ENCODE assay signal across 8 cellular contexts in the genomic region with DNA sequence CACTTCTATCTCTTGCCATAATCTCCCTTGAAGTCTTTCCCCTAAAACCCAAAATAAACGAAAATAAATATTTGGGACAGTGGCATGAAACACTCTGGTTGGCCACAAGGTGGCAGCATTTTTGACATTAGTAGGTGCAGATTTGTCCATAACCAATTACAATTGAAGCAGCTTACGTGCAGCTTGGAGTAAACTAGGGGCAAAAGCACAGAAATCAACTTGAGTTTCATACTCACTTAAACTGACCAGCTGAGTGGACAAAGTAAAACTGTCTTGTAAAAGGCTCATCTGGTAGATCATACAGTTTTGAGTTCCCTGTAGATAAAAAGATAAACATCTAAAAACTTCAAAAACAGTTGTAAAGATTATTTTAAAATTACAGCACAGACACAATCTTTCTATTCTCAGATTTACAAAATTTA. TPM values are rescaled to one million over a fixed set of nuclear protein-coding genes. Genes with fewer than 3 reads are reported as not detected.
DNase-seq lines count a peak whose midpoint lies in the region; ATAC-seq and TF ChIP-seq lines count a peak whose summit lies in the region.

No MANE protein-coding gene starts in this region.

- no peaks in the 10 kb centered on the region for H3K9me3 ChIP-seq in CD4-positive, alpha-beta memory T cell (ENCODE audit: control insufficient read depth in 1 of 2, low read length in 2 of 2)
- no peaks in the 10 kb centered on the region for H3K9me3 ChIP-seq in HCT116 (ENCODE audit: control insufficient read depth in 1 of 2, insufficient read depth in 1 of 2, low read depth in 1 of 2, low read length in 2 of 2)
- no peaks in the 10 kb centered on the region for H3K9me3 ChIP-seq in neural progenitor cell (ENCODE audit: low read depth)

- no peaks in the 10 kb centered on the region for H3F3A ChIP-seq in neural progenitor cell (ENCODE audit: low read depth)

- peak; percentile 40 to 57 (median 53) for DNase-seq in CD4-positive, alpha-beta memory T cell
- DNase-seq in HCT116 (ENCODE audit: low read depth, low spot score) (peak; percentile 55), NCI-H748 (lab: John Stamatoyannopoulos, UW; ENCODE audit: unreplicated experiment) (peak; percentile 74), fibroblast of gingiva (ENCODE audit: low read depth) (peak; percentile 61), neural progenitor cell (ENCODE audit: low spot score) (peak; percentile 77)
- peak; percentile 13 to 35 for DNase-seq in activated CD4-positive, alpha-beta T cell treated with anti-CD3 and anti-CD28 coated beads, Interleukin-2, amount 50 U/mL, for 48 hours

- peak; percentile 52 for TF ChIP-seq RAD21 in HCT116 (IDR thresholded peaks at IDR 0.05; ENCODE audit: low read depth)

- POLR2A ChIA-PET in CD4-positive, alpha-beta memory T cell (lab: Charles Lee; ENCODE audit: partially characterized antibody) = interaction anchor here (1.0 kb wide), 1 partner anchor 77 kb away, joined by 4 read pairs; no protein-coding TSS in a partner anchor
- POLR2A ChIA-PET in HCT116 (lab: Charles Lee) = no interaction called here

- no TSS peak for BruUV-seq in HCT116 (replicated peaks; lab: Mats Ljungman, UMichigan)

- no peaks in the 10 kb centered on the region for H3K9me3 Mint-ChIP-seq in CD4-positive, alpha-beta memory T cell
- no peaks in the 10 kb centered on the region for H3K9me3 Mint-ChIP-seq in neural progenitor cell

- H3K36me3 ChIP-seq in CD4-positive, alpha-beta memory T cell (ENCODE audit: insufficient read depth, low read length) = peaks cover 43% of the 10 kb centered on the region
- H3K36me3 ChIP-seq in HCT116 (ENCODE audit: control insufficient read depth in 1 of 2, insufficient read depth in 2 of 2, low read length in 2 of 2) (peaks cover 30 to 46% of the 10 kb centered on the region in 2 experiments), neural progenitor cell (peaks cover 3% of the 10 kb centered on the region)

- peaks cover 41 to 64% of the 10 kb centered on the region in 2 donors for H3K36me3 Mint-ChIP-seq in CD4-positive, alpha-beta memory T cell
- peaks cover 19% of the 10 kb centered on the region for H3K36me3 Mint-ChIP-seq in neural progenitor cell

- H3K27ac Mint-ChIP-seq in CD4-positive, alpha-beta memory T cell = peak overlapping the region in 2 of 7 donors; percentile 14 to 19
- no peak overlapping the region for H3K27ac Mint-ChIP-seq in neural progenitor cell

- CTCF ChIA-PET in CD4-positive, alpha-beta memory T cell (lab: Charles Lee; ENCODE audit: partially characterized antibody) = interaction anchor here (0.8 to 1.6 kb wide), 8 partner anchors 12 to 187 kb away, joined by 3 to 7 read pairs (median 4); partner anchors contain the start of gene NUDT19
- CTCF ChIA-PET in HCT116 (lab: Charles Lee) = interaction anchor here (0.6 to 1.0 kb wide), 9 partner anchors 9 to 372 kb away, joined by 3 to 5 read pairs (median 3); partner anchors contain the start of genes ANKRD27, CEP89, PDCD5 and RGS9BP

- no peak overlapping the region for H2AFZ ChIP-seq in HCT116 (ENCODE audit: low read depth, low read length, poor library complexity, severe bottlenecking)
- H2AFZ ChIP-seq in neural progenitor cell (replicated peaks) = no peak overlapping the region

- H3K4me2 ChIP-seq in HCT116 (ENCODE audit: low read length) = no peak overlapping the region
- no peak overlapping the region for H3K4me2 ChIP-seq in neural progenitor cell

- H3K4me3 ChIP-seq in CD4-positive, alpha-beta memory T cell (ENCODE audit: low read length in 2 of 2) = no peak overlapping the region
- H3K4me3 ChIP-seq in HCT116 (replicated peaks in 1 of 2; ENCODE audit: low read depth in 1 of 2, low read length in 2 of 2) (no peak overlapping the region), neural progenitor cell (no peak overlapping the region)

- H3K9me2 ChIP-seq in HCT116 (ENCODE audit: insufficient read depth) = no peaks in the 10 kb centered on the region

- RAD21 ChIA-PET in HCT116 (lab: Charles Lee; ENCODE audit: low non-redundant PET in 1 of 2, low total read pairs in 2 of 2, uncharacterized antibody in 2 of 2, unreplicated experiment in 2 of 2) = interaction anchor here in 1 of 2 experiments (0.5 kb wide), 1 partner anchor 299 kb away, joined by 3 read pairs; no protein-coding TSS in a partner anchor

- no peak overlapping the region for H3K4me3 Mint-ChIP-seq in CD4-positive, alpha-beta memory T cell
- no peak overlapping the region for H3K4me3 Mint-ChIP-seq in neural progenitor cell

- peak; percentile 37 to 89 (median 66); a peak in 5 of 6 replicates for TF ChIP-seq CTCF in HCT116 (IDR thresholded peaks at IDR 0.05 in 2 of 3, conservative IDR thresholded peaks at IDR 0.05 in 1 of 3; ENCODE audit: borderline replicate concordance in 1 of 3, insufficient read depth in 1 of 3, low read depth in 2 of 3, low read length in 2 of 3)
- peak; percentile 97 for TF ChIP-seq CTCF in neural progenitor cell (IDR thresholded peaks at IDR 0.05)

- H3K9ac ChIP-seq in HCT116 (ENCODE audit: low read length) = no peak overlapping the region
- no peak overlapping the region for H3K9ac ChIP-seq in neural progenitor cell

- no peak overlapping the region for H3K27ac ChIP-seq in CD4-positive, alpha-beta memory T cell (ENCODE audit: low read depth, low read length)
- H3K27ac ChIP-seq in HCT116 (ENCODE audit: low read depth, low read length) = no peak overlapping the region
- H3K27ac ChIP-seq in neural progenitor cell = no peak overlapping the region

- H4K20me1 ChIP-seq in HCT116 (ENCODE audit: insufficient read depth) = no peaks in the 10 kb centered on the region
- H4K20me1 ChIP-seq in neural progenitor cell (ENCODE audit: low read depth) = no peaks in the 10 kb centered on the region

- peaks cover 5 to 8% (median 7%) of the 10 kb centered on the region in 4 donors for H3K4me1 Mint-ChIP-seq in CD4-positive, alpha-beta memory T cell
- H3K4me1 Mint-ChIP-seq in neural progenitor cell = no peaks in the 10 kb centered on the region

- no peak for TF ChIP-seq POLR2A in HCT116 (IDR thresholded peaks at IDR 0.05; ENCODE audit: borderline replicate concordance, extremely low read depth, insufficient read depth, insufficient read length)

- H3K79me2 ChIP-seq in HCT116 (ENCODE audit: insufficient read depth, low read length) (no peaks in the 10 kb centered on the region), neural progenitor cell (ENCODE audit: low read depth) (no peaks in the 10 kb centered on the region)

- H3K27me3 ChIP-seq in CD4-positive, alpha-beta memory T cell (ENCODE audit: insufficient read depth, low read length) = no peaks in the 10 kb centered on the region
- H3K27me3 ChIP-seq in HCT116 (ENCODE audit: insufficient read depth, low read length) = no peaks in the 10 kb centered on the region
- H3K27me3 ChIP-seq in neural progenitor cell = no peaks in the 10 kb centered on the region

- intact Hi-C loops in CD4-positive, alpha-beta memory T cell (cut with micrococcal nuclease) = loop anchor here (1.0 to 5.0 kb wide), 2 partner anchors 43 to 373 kb away; partner anchors contain the start of gene FAAP24
- intact Hi-C loops in HCT116 (cut with micrococcal nuclease) = no loop called here

- no peaks in the 10 kb centered on the region for H3K4me1 ChIP-seq in CD4-positive, alpha-beta memory T cell (ENCODE audit: insufficient read depth, low read length)
- no peaks in the 10 kb centered on the region for H3K4me1 ChIP-seq in HCT116 (ENCODE audit: control insufficient read depth in 1 of 2, insufficient read depth in 2 of 2, low read length in 2 of 2)
- no peaks in the 10 kb centered on the region for H3K4me1 ChIP-seq in neural progenitor cell

- ATAC-seq in HCT116 (peak; percentile 86), HG03097 (IDR thresholded peaks at IDR 0.05; ENCODE audit: low FRiP score, unreplicated experiment) (no peak), GM18520 (IDR thresholded peaks at IDR 0.05; ENCODE audit: unreplicated experiment) (no peak)

- H3K27me3 Mint-ChIP-seq in CD4-positive, alpha-beta memory T cell = no peaks in the 10 kb centered on the region
- no peaks in the 10 kb centered on the region for H3K27me3 Mint-ChIP-seq in neural progenitor cell (ENCODE audit: insufficient read depth, low read depth)

TF ChIP-seq in HCT116, 20 proteins besides CTCF, POLR2A, EP300 and RAD21:
- TF ChIP-seq ZFX (IDR thresholded peaks at IDR 0.05) (no peak), FOSL1 (IDR thresholded peaks at IDR 0.05; ENCODE audit: low read depth) (no peak), CBX3 (IDR thresholded peaks at IDR 0.05; ENCODE audit: low read depth) (no peak), TCF7L2 (IDR thresholded peaks at IDR 0.05; ENCODE audit: borderline replicate concordance, extremely low read depth, insufficient read depth, insufficient read length) (no peak)
- TF ChIP-seq, protein P1, sequence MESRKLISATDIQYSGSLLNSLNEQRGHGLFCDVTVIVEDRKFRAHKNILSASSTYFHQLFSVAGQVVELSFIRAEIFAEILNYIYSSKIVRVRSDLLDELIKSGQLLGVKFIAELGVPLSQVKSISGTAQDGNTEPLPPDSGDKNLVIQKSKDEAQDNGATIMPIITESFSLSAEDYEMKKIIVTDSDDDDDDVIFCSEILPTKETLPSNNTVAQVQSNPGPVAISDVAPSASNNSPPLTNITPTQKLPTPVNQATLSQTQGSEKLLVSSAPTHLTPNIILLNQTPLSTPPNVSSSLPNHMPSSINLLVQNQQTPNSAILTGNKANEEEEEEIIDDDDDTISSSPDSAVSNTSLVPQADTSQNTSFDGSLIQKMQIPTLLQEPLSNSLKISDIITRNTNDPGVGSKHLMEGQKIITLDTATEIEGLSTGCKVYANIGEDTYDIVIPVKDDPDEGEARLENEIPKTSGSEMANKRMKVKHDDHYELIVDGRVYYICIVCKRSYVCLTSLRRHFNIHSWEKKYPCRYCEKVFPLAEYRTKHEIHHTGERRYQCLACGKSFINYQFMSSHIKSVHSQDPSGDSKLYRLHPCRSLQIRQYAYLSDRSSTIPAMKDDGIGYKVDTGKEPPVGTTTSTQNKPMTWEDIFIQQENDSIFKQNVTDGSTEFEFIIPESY (IDR thresholded peaks at IDR 0.05; ENCODE audit: extremely low read depth, insufficient replicate concordance, low read length) = no peak

RNA-seq across cellular contexts. Expression of gene PDCD5, which starts 18.8 kb away (rescaled TPM):
- total RNA-seq in CD4-positive, alpha-beta memory T cell = 10 to 100 TPM; 61.1 to 67.4 TPM
- polyA plus RNA-seq in CD4-positive, alpha-beta memory T cell = 100 to 1,000 TPM; 172 to 195 TPM
- total RNA-seq in HCT116 (2021; ENCODE audit: unreplicated experiment) (143 TPM), neural progenitor cell (ENCODE audit: low replicate concordance) (78.5 and 88.9 TPM in 2 replicates)
- polyA plus RNA-seq in HCT116 (2012) = 82.0 and 97.8 TPM in 2 replicates

Comparison
In these comparisons a context has a peak if more than half of its experiments do, and no peak if none do; other contexts are left out.
1. DNase-seq: peak in every context shown above with its lines; median percentile 77 in neural progenitor cell; 74 in NCI-H748; 61 in fibroblast of gingiva; 55 in HCT116; 53 in CD4-positive, alpha-beta memory T cell; 24 in activated CD4-positive, alpha-beta T cell treated with anti-CD3 and anti-CD28 coated beads, Interleukin-2, amount 50 U/mL, for 48 hours.